19 cellular contexts compared by ENCODE assay signal in the genomic region with DNA sequence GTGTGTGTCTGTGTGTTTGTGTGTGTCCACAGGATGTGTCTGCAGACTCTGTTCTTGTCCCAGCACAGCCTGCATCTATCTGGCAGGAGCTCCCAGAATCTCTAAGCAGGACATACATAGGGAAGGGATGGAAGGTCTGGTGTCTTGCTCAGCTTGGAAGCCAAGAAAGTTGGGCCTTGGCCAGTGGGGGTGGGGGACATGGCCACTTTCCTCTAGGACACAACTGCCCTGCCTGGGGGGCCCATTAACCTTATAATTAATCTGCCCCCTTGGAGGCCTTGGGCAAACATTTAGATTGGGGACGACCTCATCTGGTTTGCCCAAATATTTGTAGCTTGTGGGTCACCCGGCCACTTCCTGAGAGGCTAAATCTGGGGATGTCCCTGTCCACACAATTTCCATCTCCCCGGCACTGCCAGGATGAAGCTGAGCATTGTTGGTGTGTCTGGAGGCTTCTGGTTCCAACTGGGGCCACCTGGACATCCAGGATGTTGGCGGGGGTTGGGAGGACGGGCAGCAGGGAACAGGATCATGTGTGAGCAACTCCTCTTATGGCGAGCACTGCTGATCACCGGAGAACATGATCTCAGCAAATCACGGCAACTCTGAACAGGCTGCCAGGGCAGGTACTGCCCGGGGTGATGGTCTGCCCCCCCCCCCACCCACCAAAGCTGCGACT. TPM values are rescaled to one million over a fixed set of nuclear protein-coding genes. Genes with fewer than 3 reads are reported as not detected.
DNase-seq lines count a peak whose midpoint lies in the region; ATAC-seq and TF ChIP-seq lines count a peak whose summit lies in the region.
"Had no signal": no experiment of that assay in that cellular context is flagged by ENCODE, and none has a peak within 500 bp of the region (broad histone marks: within the 10 kb centered on the region; RNA-seq: fewer than 3 reads in every experiment).

No MANE protein-coding gene starts in this region.

- no peaks in the 10 kb centered on the region for H3K79me1 ChIP-seq in neuronal stem cell (ENCODE audit: low read depth, low read length)

- no peak overlapping the region for H3K4ac ChIP-seq in neuronal stem cell (ENCODE audit: low read length)

- H3K36me3 ChIP-seq in Peyer's patch (no peaks in the 10 kb centered on the region), gastroesophageal sphincter (peaks cover 0 to 22% of the 10 kb centered on the region in 2 donors), neuronal stem cell (replicated peaks in 1 of 2; ENCODE audit: control insufficient read depth in 2 of 2, insufficient read depth in 2 of 2, low read length in 2 of 2) (no peaks in the 10 kb centered on the region), upper lobe of left lung (peaks cover 0 to 24% (median 3%) of the 10 kb centered on the region in 4 donors), Caco-2 (ENCODE audit: control insufficient read depth, insufficient read depth, low read length) (no peaks in the 10 kb centered on the region), SJCRH30 (no peaks in the 10 kb centered on the region), gastrocnemius medialis (no peaks in the 10 kb centered on the region)

- H3K4me3 Mint-ChIP-seq in Caco-2 (ENCODE audit: unreplicated experiment), result no peak overlapping the region

- DNase-seq in Peyer's patch (no peak), neuronal stem cell (ENCODE audit: low spot score) (no peak), upper lobe of left lung (no peak), Caco-2 (no peak), SJCRH30 (no peak), gastrocnemius medialis (no peak)
- DNase-seq: DMS 273 treated with DMSO at 0.1 percent for 48 hours, GDM1, H7, Karpas-422, MG63, NCI-H1092, NCI-H1694, NCI-H510A treated with DMSO at 0.1 percent for 48 hours, Right ventricle myocardium superior had no signal

- H3K27me3 ChIP-seq in Peyer's patch, result peaks cover 0 to 7% of the 10 kb centered on the region in 2 donors
- peaks cover 41% of the 10 kb centered on the region for H3K27me3 ChIP-seq in gastroesophageal sphincter
- peaks cover 43 to 97% (median 80%) of the 10 kb centered on the region in 3 experiments for H3K27me3 ChIP-seq in neuronal stem cell (ENCODE audit: control insufficient read depth in 3 of 3, insufficient read depth in 3 of 3, low read depth in 1 of 3, low read length in 3 of 3)
- H3K27me3 ChIP-seq in upper lobe of left lung, result peaks cover 0 to 31% (median 12%) of the 10 kb centered on the region in 4 donors
- peaks cover 5% of the 10 kb centered on the region; the same call in 1 of the 2 replicates for H3K27me3 ChIP-seq in Caco-2 (replicated peaks; ENCODE audit: control insufficient read depth, insufficient read depth, low read length)
- no peaks in the 10 kb centered on the region for H3K27me3 ChIP-seq in SJCRH30
- peaks cover 66 to 96% (median 92%) of the 10 kb centered on the region in 3 donors for H3K27me3 ChIP-seq in gastrocnemius medialis

- no peaks in the 10 kb centered on the region for H3K9me3 Mint-ChIP-seq in Caco-2 (ENCODE audit: unreplicated experiment)

- no peak overlapping the region for H2AK5ac ChIP-seq in neuronal stem cell (ENCODE audit: low read depth, low read length)

- H3K18ac ChIP-seq in neuronal stem cell (ENCODE audit: low read length), result peak overlapping the region; percentile 13

- H3K4me1 ChIP-seq in Peyer's patch (peaks cover 0 to 8% (median 0%) of the 10 kb centered on the region in 4 donors), gastroesophageal sphincter (peaks cover 0 to 79% (median 6%) of the 10 kb centered on the region in 3 donors), neuronal stem cell (ENCODE audit: control insufficient read depth in 2 of 2, insufficient read depth in 1 of 2, low read depth in 1 of 2, low read length in 2 of 2) (no peaks in the 10 kb centered on the region), upper lobe of left lung (peaks cover 0 to 28% (median 14%) of the 10 kb centered on the region in 4 donors), Caco-2 (no peaks in the 10 kb centered on the region), SJCRH30 (peaks cover 26% of the 10 kb centered on the region), gastrocnemius medialis (peaks cover 0 to 4% of the 10 kb centered on the region in 2 donors)
- H3K4me1 ChIP-seq: A549 had no signal

- H3K4me1 Mint-ChIP-seq in Caco-2 (ENCODE audit: low read depth, unreplicated experiment), result no peaks in the 10 kb centered on the region

- H4K8ac ChIP-seq in neuronal stem cell (ENCODE audit: low read depth, low read length), result no peak overlapping the region

- no peak overlapping the region for H3K27ac Mint-ChIP-seq in Caco-2 (ENCODE audit: unreplicated experiment)

- H2BK15ac ChIP-seq in neuronal stem cell (ENCODE audit: low read length), result no peak overlapping the region

- H3K14ac ChIP-seq in neuronal stem cell (ENCODE audit: low read length), result no peak overlapping the region

- H2AFZ ChIP-seq in neuronal stem cell (ENCODE audit: low read length), result no peak overlapping the region

- no peak overlapping the region for H2BK120ac ChIP-seq in neuronal stem cell (ENCODE audit: low read depth, low read length)

- H2BK12ac ChIP-seq in neuronal stem cell (ENCODE audit: low read length), result no peak overlapping the region

- TF ChIP-seq EP300 in gastroesophageal sphincter (IDR thresholded peaks at IDR 0.05) (no peak), upper lobe of left lung (IDR thresholded peaks at IDR 0.05) (peak in 1 of 4 donors; percentile 32)

- TF ChIP-seq CTCF in Peyer's patch (IDR thresholded peaks at IDR 0.05) (no peak), gastroesophageal sphincter (IDR thresholded peaks at IDR 0.05) (no peak), upper lobe of left lung (IDR thresholded peaks at IDR 0.05) (no peak), Caco-2 (IDR thresholded peaks at IDR 0.05; ENCODE audit: insufficient read depth in 1 of 2, low read depth in 1 of 2, low read length in 1 of 2, severe bottlenecking in 1 of 2, unreplicated experiment in 1 of 2) (no peak), gastrocnemius medialis (IDR thresholded peaks at IDR 0.05 in 4 of 5, conservative IDR thresholded peaks at IDR 0.05 in 1 of 5) (no peak)

- no peak overlapping the region for H3K23ac ChIP-seq in neuronal stem cell (ENCODE audit: low read depth, low read length, poor library complexity)

- intact Hi-C loops in Caco-2 (cut with micrococcal nuclease; ENCODE audit: unreplicated experiment) (no loop called here), gastrocnemius medialis (cut with DNase I; ENCODE audit: low total_unique reads) (no loop called here)

- H3K27ac ChIP-seq in Peyer's patch, result peak overlapping the region in 3 of 4 donors; percentile 70 to 99 (median 84)
- H3K27ac ChIP-seq in gastroesophageal sphincter, result peak overlapping the region; percentile 94 to 99 (median 98)
- no peak overlapping the region for H3K27ac ChIP-seq in neuronal stem cell (replicated peaks; ENCODE audit: low read length)
- peak overlapping the region in 3 of 4 donors; percentile 77 to 97 (median 95) for H3K27ac ChIP-seq in upper lobe of left lung
- H3K27ac ChIP-seq in SJCRH30, result no peak overlapping the region
- no peak overlapping the region for H3K27ac ChIP-seq in gastrocnemius medialis
- H3K27ac ChIP-seq: A549 had no signal

- H3K4me2 ChIP-seq in neuronal stem cell (ENCODE audit: insufficient read depth, low read length, poor library complexity, severe bottlenecking), result no peak overlapping the region
- H3K4me2 ChIP-seq: A549 had no signal

- TF ChIP-seq POLR2A in Peyer's patch (IDR thresholded peaks at IDR 0.05), result no peak
- no peak for TF ChIP-seq POLR2A in gastroesophageal sphincter (IDR thresholded peaks at IDR 0.05)
- TF ChIP-seq POLR2A in upper lobe of left lung (IDR thresholded peaks at IDR 0.05), result no peak
- no peak for TF ChIP-seq POLR2A in gastrocnemius medialis (IDR thresholded peaks at IDR 0.05)

- ATAC-seq in gastroesophageal sphincter (no peak), upper lobe of left lung (ENCODE audit: low FRiP score in 2 of 2) (peak in 1 of 2 donors; percentile 23), gastrocnemius medialis (no peak)
- ATAC-seq: A549, GM12878 had no signal

- no peaks in the 10 kb centered on the region for H3K36me3 Mint-ChIP-seq in Caco-2 (ENCODE audit: insufficient read depth, unreplicated experiment)

- 50 to 60% methylated on average over 1 to 2 of the region's 10 CpGs for WGBS in gastroesophageal sphincter (ENCODE audit: low coverage in 1 of 2), 2 donors
- WGBS in neuronal stem cell (ENCODE audit: extremely low coverage in 2 of 2, insufficient read length in 2 of 2, insufficient replicate concordance in 1 of 2), 2 donors, result no CpG with 5 or more reads among the region's 10 CpGs
- 39 to 46% methylated on average over 2 to 10 of the region's 10 CpGs for WGBS in upper lobe of left lung, 2 donors

- H3K9me3 ChIP-seq in Peyer's patch (no peaks in the 10 kb centered on the region), gastroesophageal sphincter (no peaks in the 10 kb centered on the region), neuronal stem cell (replicated peaks in 1 of 2; ENCODE audit: control insufficient read depth in 2 of 2, insufficient read depth in 1 of 2, low read depth in 1 of 2, low read length in 2 of 2) (peaks cover 0 to 4% of the 10 kb centered on the region in 2 donors), upper lobe of left lung (peaks cover 0 to 8% (median 2%) of the 10 kb centered on the region in 4 donors), Caco-2 (no peaks in the 10 kb centered on the region), SJCRH30 (replicated peaks) (no peaks in the 10 kb centered on the region), gastrocnemius medialis (no peaks in the 10 kb centered on the region)
- H3K9me3 ChIP-seq: MG63 had no signal

- H4K91ac ChIP-seq in neuronal stem cell (ENCODE audit: low read depth, low read length, poor library complexity), result no peak overlapping the region

- no peak overlapping the region for H3K9ac ChIP-seq in neuronal stem cell (ENCODE audit: low read depth, low read length, poor library complexity)

- peaks cover 27% of the 10 kb centered on the region for H3K27me3 Mint-ChIP-seq in Caco-2 (ENCODE audit: insufficient read depth, unreplicated experiment)

- POLR2A ChIA-PET in Caco-2 (lab: Charles Lee), result no interaction called here

- H3K4me3 ChIP-seq in Peyer's patch, result no peak overlapping the region
- H3K4me3 ChIP-seq in gastroesophageal sphincter, result peak overlapping the region in 1 of 2 donors; percentile 62
- H3K4me3 ChIP-seq in neuronal stem cell (ENCODE audit: low read length in 2 of 2), result no peak overlapping the region
- peak overlapping the region in 1 of 4 donors; percentile 66 for H3K4me3 ChIP-seq in upper lobe of left lung
- H3K4me3 ChIP-seq in Caco-2 (ENCODE audit: low read depth, low read length), result no peak overlapping the region
- H3K4me3 ChIP-seq in SJCRH30, result no peak overlapping the region
- H3K4me3 ChIP-seq in gastrocnemius medialis, result no peak overlapping the region
- H3K4me3 ChIP-seq: A549, GM12878, MG63 had no signal

- CTCF ChIA-PET in Caco-2 (lab: Charles Lee), result interaction anchor here (0.6 kb wide), 1 partner anchor 600 kb away, joined by 4 read pairs; no protein-coding TSS in a partner anchor

- BruUV-seq in Caco-2 (replicated peaks; lab: Mats Ljungman, UMichigan), result no TSS peak

- in situ Hi-C loops in gastrocnemius medialis (cut with MboI; ENCODE audit: low sequenced_read_pairs in 4 of 4), result no loop called here

- no peak overlapping the region for H2BK5ac ChIP-seq in neuronal stem cell (ENCODE audit: low read length)

RNA-seq across cellular contexts. Expression of a gene that starts 17.2 kb away (rescaled TPM):
- total RNA-seq in Peyer's patch (10 to 100 TPM in 2 of 4 donors, 1 to 10 TPM in 2; 4.4 to 36.3 (median 9.0) TPM), gastroesophageal sphincter (10 to 100 TPM; 39.7 to 81.1 (median 59.3) TPM), upper lobe of left lung (10 to 100 TPM in 5 of 6 donors, 1 to 10 TPM in 1; 6.3 to 73.6 (median 24.5) TPM), Caco-2 (2022) (0.09 TPM in 1 of 2 replicates, not detected in the other), gastrocnemius medialis (under 1 TPM in 2 of 4 donors, not detected in 2; 0.07 to 0.10 TPM)
- polyA plus RNA-seq in neuronal stem cell (2013, experiment 1 of 2), result 0.01 TPM
- not detected for polyA plus RNA-seq in neuronal stem cell (2013, experiment 2 of 2)
- 24.6 and 24.9 TPM in 2 replicates for total RNA-seq in SJCRH30 (2014; rRNA removed; shearing (Covaris generic))
- total RNA-seq: GM12878, H7, HT-29 had no signal
- polyA plus RNA-seq: A549 had no signal

Comparison
In these comparisons a context has a peak if more than half of its experiments do, and no peak if none do; other contexts are left out.
1. H3K27ac ChIP-seq: peak in Peyer's patch (3 of 4), gastroesophageal sphincter (4 of 4) and upper lobe of left lung (3 of 4); none in neuronal stem cell (single experiment), SJCRH30 (single experiment) and gastrocnemius medialis (0 of 4).